In the genomic region with DNA sequence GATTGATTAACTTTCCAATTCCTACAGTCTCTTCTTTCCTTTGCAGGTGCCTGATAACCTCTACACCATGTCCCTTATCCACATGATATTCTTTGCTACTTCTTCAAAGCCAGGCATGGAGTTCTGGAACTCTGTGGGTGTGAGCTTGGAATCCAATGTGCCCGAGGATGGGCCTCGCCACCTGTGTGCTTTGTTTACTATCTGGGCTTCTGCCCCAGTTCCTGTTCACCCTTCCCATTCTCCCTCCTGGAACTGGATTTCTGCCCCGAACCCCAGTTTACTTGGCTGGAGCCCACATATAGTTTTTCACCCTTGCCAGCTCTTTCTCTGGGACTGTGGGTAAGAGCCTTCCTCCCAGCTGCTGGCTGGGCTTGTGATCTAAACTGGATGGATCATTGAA, we compare ENCODE assay signal across 26 cellular contexts.
"Had no signal": no experiment of that assay in that cellular context is flagged by ENCODE, and none has a peak within 500 bp of the region (broad histone marks: within the 10 kb centered on the region; RNA-seq: fewer than 3 reads in every experiment).

No MANE protein-coding gene starts in this region.

- H3K27me3 Mint-ChIP-seq: memory B cell; stimulated activated naive CD8-positive, alpha-beta T cell treated with anti-CD3 and anti-CD28 coated beads, Interleukin-15, amount 100 ng/mL, for 72 hours had no signal

- H3K36me3 Mint-ChIP-seq: immature natural killer cell, memory B cell, natural killer cell, type B pancreatic cell had no signal

- DNase-seq: dermis blood vessel endothelial cell; effector memory CD4-positive, alpha-beta T cell; foreskin keratinocyte; immature natural killer cell; islet precursor cell; kidney glomerular epithelial cell; left colon; left ventricle myocardium superior; natural killer cell; pancreas; stimulated activated CD4-positive, alpha-beta T cell treated with anti-CD3 and anti-CD28 coated beads, Interleukin-12 subunit alpha, Interleukin-12 subunit beta, amount 100 ng/mL, for 4 hours; stimulated activated CD4-positive, alpha-beta T cell treated with anti-CD3 and anti-CD28 coated beads, Interleukin-2, amount 100 ng/mL, for 24 hours; stimulated activated CD4-positive, alpha-beta T cell treated with anti-CD3 and anti-CD28 coated beads, Interleukin-4, amount 100 ng/mL, for 24 hours; stimulated activated naive CD8-positive, alpha-beta T cell treated with anti-CD3 and anti-CD28 coated beads, Interleukin-15, amount 100 ng/mL, for 72 hours; thyroid gland had no signal

- H3K27ac ChIP-seq: coronary artery, esophagus muscularis mucosa, foreskin keratinocyte, gastroesophageal sphincter, neutrophil, pancreas, thyroid gland had no signal

- ATAC-seq: foreskin keratinocyte; gastroesophageal sphincter; left colon; left ventricle myocardium superior; natural killer cell; pancreas; sciatic nerve; stimulated activated effector memory CD8-positive, alpha-beta T cell treated with anti-CD3 and anti-CD28 coated beads, Interleukin-12 subunit alpha, Interleukin-12 subunit beta, amount 100 ng/mL, for 72 hours; stimulated activated naive CD8-positive, alpha-beta T cell treated with anti-CD3 and anti-CD28 coated beads, Interleukin-15, amount 100 ng/mL, for 72 hours had no signal

- H3K4me3 ChIP-seq: coronary artery, esophagus muscularis mucosa, gastroesophageal sphincter, lung, pancreas, smooth muscle cell, thyroid gland had no signal

- H3K4me2 ChIP-seq: smooth muscle cell had no signal

- H3K36me3 ChIP-seq: esophagus muscularis mucosa, gastroesophageal sphincter, neutrophil, pancreas, thyroid gland had no signal

- H3K9me3 ChIP-seq: esophagus muscularis mucosa, gastroesophageal sphincter, neutrophil, pancreas, thyroid gland had no signal

- H3K27me3 ChIP-seq: esophagus muscularis mucosa, gastroesophageal sphincter, neutrophil, pancreas, thyroid gland had no signal

- H3K27ac Mint-ChIP-seq: immature natural killer cell; memory B cell; natural killer cell; progenitor cell of endocrine pancreas; stimulated activated effector memory CD8-positive, alpha-beta T cell treated with anti-CD3 and anti-CD28 coated beads, Interleukin-12 subunit alpha, Interleukin-12 subunit beta, amount 100 ng/mL, for 72 hours; type B pancreatic cell had no signal

- H3K9me3 Mint-ChIP-seq: immature natural killer cell; memory B cell; natural killer cell; stimulated activated effector memory CD8-positive, alpha-beta T cell treated with anti-CD3 and anti-CD28 coated beads, Interleukin-12 subunit alpha, Interleukin-12 subunit beta, amount 100 ng/mL, for 72 hours; stimulated activated naive CD8-positive, alpha-beta T cell treated with anti-CD3 and anti-CD28 coated beads, Interleukin-15, amount 100 ng/mL, for 72 hours; type B pancreatic cell had no signal

- H3K4me3 Mint-ChIP-seq: immature natural killer cell; memory B cell; natural killer cell; stimulated activated effector memory CD8-positive, alpha-beta T cell treated with anti-CD3 and anti-CD28 coated beads, Interleukin-12 subunit alpha, Interleukin-12 subunit beta, amount 100 ng/mL, for 72 hours; stimulated activated naive CD8-positive, alpha-beta T cell treated with anti-CD3 and anti-CD28 coated beads, Interleukin-15, amount 100 ng/mL, for 72 hours; type B pancreatic cell had no signal

- H3K4me1 ChIP-seq: foreskin keratinocyte, pancreas had no signal
